In the genomic region with DNA sequence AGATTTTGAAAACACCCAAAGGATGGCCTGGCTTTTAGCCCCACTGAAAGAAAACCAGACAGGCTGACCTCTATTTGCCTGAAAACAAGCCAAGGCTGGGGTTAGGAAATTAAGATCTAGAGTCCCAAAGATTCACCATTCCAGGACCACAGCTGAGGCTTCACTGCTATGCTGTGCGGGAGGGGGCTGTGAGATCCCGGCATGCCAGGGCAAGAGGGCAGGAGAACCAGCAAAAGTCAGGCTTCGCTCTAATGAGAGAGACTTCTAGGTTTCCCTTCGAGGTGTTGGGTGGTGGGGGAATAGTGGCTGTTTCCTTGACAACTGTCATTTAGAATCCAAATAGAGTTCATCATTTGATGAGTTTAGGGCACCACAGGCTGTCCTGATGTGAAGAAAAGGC, we compare ENCODE assay signal across 20 cellular contexts.
"Had no signal": no experiment of that assay in that cellular context is flagged by ENCODE, and none has a peak within 500 bp of the region (broad histone marks: within the 10 kb centered on the region; RNA-seq: fewer than 3 reads in every experiment).

No MANE protein-coding gene starts in this region.

- H3K9me3 Mint-ChIP-seq: activated naive CD8-positive, alpha-beta T cell treated with anti-CD3 and anti-CD28 coated beads for 36 hours; central memory CD8-positive, alpha-beta T cell; memory B cell; nephron progenitor cell; T-helper 2 cell treated with Interferon-gamma antibody and Interleukin-4, amounts not matched to agents 5 μg/mL and 100 μg/mL, for 36 hours had no signal

- H3K4me3 ChIP-seq: breast epithelium, hepatocyte, spleen, thoracic aorta, upper lobe of right lung had no signal

- H3K4me2 ChIP-seq: hepatocyte had no signal

- H3K27ac Mint-ChIP-seq: activated CD4-positive, alpha-beta T cell treated with anti-CD3 and anti-CD28 coated beads for 36 hours; activated naive CD8-positive, alpha-beta T cell treated with anti-CD3 and anti-CD28 coated beads for 36 hours; memory B cell; nephron progenitor cell; T-helper 2 cell treated with Interferon-gamma antibody and Interleukin-4, amounts not matched to agents 5 μg/mL and 100 μg/mL, for 36 hours had no signal

- ATAC-seq: activated CD4-positive, alpha-beta T cell treated with anti-CD3 and anti-CD28 coated beads for 36 hours; left cardiac atrium had no signal

- H3K4me3 Mint-ChIP-seq: activated CD4-positive, alpha-beta T cell treated with anti-CD3 and anti-CD28 coated beads for 36 hours; activated naive CD8-positive, alpha-beta T cell treated with anti-CD3 and anti-CD28 coated beads for 36 hours; central memory CD8-positive, alpha-beta T cell; memory B cell; nephron progenitor cell; T-helper 2 cell treated with Interferon-gamma antibody and Interleukin-4, amounts not matched to agents 5 μg/mL and 100 μg/mL, for 36 hours had no signal

- H3K4me1 Mint-ChIP-seq: activated CD4-positive, alpha-beta T cell treated with anti-CD3 and anti-CD28 coated beads for 36 hours; activated naive CD8-positive, alpha-beta T cell treated with anti-CD3 and anti-CD28 coated beads for 36 hours; central memory CD8-positive, alpha-beta T cell; memory B cell had no signal

- H3K36me3 ChIP-seq: breast epithelium, spleen, thoracic aorta, upper lobe of right lung had no signal

- H3K27me3 ChIP-seq: breast epithelium, hepatocyte, upper lobe of right lung had no signal

- H3K9me3 ChIP-seq: breast epithelium, spleen, thoracic aorta, upper lobe of right lung had no signal

- H3K36me3 Mint-ChIP-seq: activated naive CD8-positive, alpha-beta T cell treated with anti-CD3 and anti-CD28 coated beads for 36 hours; memory B cell had no signal

- H3K79me2 ChIP-seq: hepatocyte had no signal

- H3K27ac ChIP-seq: breast epithelium, hepatocyte, spleen, thoracic aorta, upper lobe of right lung had no signal

- DNase-seq: activated CD4-positive, alpha-beta T cell treated with anti-CD3 and anti-CD28 coated beads for 36 hours; activated CD4-positive, alpha-beta T cell treated with anti-CD3 and anti-CD28 coated beads, Interleukin-2, amount 50 U/mL, for 4 hours; activated naive CD4-positive, alpha-beta T cell treated with Interleukin-2 at 50 U/mL for 16 hours; activated naive CD8-positive, alpha-beta T cell treated with anti-CD3 and anti-CD28 coated beads for 36 hours; activated T-cell treated with anti-CD3 and anti-CD28 coated beads, Interleukin-2, amount 50 U/mL, for 48 hours; effector memory CD4-positive, alpha-beta T cell; foreskin melanocyte; islet precursor cell; left cardiac atrium; nephron progenitor cell; spleen; stimulated activated CD4-positive, alpha-beta T cell treated with anti-CD3 and anti-CD28 coated beads, Interleukin-4, amount 100 ng/mL, for 1 hour; stimulated activated naive CD4-positive, alpha-beta T cell treated with Interleukin-2 at 50 U/mL for 16 hours; upper lobe of right lung had no signal

- H3K4me1 ChIP-seq: breast epithelium, spleen, upper lobe of right lung had no signal

- H2AFZ ChIP-seq: hepatocyte had no signal
